ENCODE assay signal across 1 cellular context in the genomic region with DNA sequence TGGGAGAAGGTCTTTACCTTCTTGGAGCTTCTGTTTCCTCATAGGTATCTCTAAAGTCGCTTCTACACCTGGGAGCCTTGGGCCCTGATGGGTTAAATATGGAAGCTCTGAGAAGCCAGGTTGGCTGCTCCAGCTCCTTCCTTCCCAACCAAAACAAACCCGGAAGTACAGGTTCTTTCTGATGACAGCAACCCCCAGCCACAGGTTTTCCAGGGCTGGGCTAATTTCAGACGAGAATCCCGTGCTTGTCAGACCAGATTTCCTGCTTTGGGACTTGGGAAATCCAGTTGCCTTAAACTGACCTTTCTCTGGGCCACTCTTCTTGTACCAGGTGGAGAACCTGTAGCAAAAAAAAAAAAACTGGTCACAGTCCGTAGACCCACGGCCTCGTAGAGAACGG.
TF ChIP-seq lines count a peak whose summit lies in the region.

No MANE protein-coding gene starts in this region.

TF ChIP-seq in GM23338, 12 proteins besides CTCF, POLR2A, EP300 and RAD21 (continued from another document):
- TF ChIP-seq, protein P1, sequence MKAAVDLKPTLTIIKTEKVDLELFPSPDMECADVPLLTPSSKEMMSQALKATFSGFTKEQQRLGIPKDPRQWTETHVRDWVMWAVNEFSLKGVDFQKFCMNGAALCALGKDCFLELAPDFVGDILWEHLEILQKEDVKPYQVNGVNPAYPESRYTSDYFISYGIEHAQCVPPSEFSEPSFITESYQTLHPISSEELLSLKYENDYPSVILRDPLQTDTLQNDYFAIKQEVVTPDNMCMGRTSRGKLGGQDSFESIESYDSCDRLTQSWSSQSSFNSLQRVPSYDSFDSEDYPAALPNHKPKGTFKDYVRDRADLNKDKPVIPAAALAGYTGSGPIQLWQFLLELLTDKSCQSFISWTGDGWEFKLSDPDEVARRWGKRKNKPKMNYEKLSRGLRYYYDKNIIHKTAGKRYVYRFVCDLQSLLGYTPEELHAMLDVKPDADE (IDR thresholded peaks at IDR 0.05) = no peak
- TF ChIP-seq ZNF114 (CRISPR knock-in tag; IDR thresholded peaks at IDR 0.05) = no peak
- no peak for TF ChIP-seq STAT1 (IDR thresholded peaks at IDR 0.05; ENCODE audit: unreplicated experiment)
- no peak for TF ChIP-seq POLR2AphosphoS5 (IDR thresholded peaks at IDR 0.05; ENCODE audit: low read depth)
- TF ChIP-seq, protein P2, sequence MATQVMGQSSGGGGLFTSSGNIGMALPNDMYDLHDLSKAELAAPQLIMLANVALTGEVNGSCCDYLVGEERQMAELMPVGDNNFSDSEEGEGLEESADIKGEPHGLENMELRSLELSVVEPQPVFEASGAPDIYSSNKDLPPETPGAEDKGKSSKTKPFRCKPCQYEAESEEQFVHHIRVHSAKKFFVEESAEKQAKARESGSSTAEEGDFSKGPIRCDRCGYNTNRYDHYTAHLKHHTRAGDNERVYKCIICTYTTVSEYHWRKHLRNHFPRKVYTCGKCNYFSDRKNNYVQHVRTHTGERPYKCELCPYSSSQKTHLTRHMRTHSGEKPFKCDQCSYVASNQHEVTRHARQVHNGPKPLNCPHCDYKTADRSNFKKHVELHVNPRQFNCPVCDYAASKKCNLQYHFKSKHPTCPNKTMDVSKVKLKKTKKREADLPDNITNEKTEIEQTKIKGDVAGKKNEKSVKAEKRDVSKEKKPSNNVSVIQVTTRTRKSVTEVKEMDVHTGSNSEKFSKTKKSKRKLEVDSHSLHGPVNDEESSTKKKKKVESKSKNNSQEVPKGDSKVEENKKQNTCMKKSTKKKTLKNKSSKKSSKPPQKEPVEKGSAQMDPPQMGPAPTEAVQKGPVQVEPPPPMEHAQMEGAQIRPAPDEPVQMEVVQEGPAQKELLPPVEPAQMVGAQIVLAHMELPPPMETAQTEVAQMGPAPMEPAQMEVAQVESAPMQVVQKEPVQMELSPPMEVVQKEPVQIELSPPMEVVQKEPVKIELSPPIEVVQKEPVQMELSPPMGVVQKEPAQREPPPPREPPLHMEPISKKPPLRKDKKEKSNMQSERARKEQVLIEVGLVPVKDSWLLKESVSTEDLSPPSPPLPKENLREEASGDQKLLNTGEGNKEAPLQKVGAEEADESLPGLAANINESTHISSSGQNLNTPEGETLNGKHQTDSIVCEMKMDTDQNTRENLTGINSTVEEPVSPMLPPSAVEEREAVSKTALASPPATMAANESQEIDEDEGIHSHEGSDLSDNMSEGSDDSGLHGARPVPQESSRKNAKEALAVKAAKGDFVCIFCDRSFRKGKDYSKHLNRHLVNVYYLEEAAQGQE (IDR thresholded peaks at IDR 0.05; ENCODE audit: unreplicated experiment) = no peak
